12 cellular contexts compared by ENCODE assay signal in genomic region chr9:72542538-72542835, GRCh38. TPM values are rescaled to one million over a fixed set of nuclear protein-coding genes. Genes with fewer than 3 reads are reported as not detected.
DNase-seq lines count a peak whose midpoint lies in the region; ATAC-seq and TF ChIP-seq lines count a peak whose summit lies in the region.
"Not testable (repeated sequence)": the region's sequence is repeated elsewhere in the genome, so short reads cannot be mapped to it uniquely, and the experiment has no call there.
"Had no signal": no experiment of that assay in that cellular context is flagged by ENCODE, and none has a peak within 500 bp of the region (broad histone marks: within the 10 kb centered on the region; RNA-seq: fewer than 3 reads in every experiment).

No MANE protein-coding gene starts in this region.

- H3K36me3 ChIP-seq in IMR-90 (ENCODE audit: control insufficient read depth, insufficient read depth, low read length); SK-N-SH (replicated peaks in 1 of 2; ENCODE audit: control insufficient read depth in 1 of 2, insufficient read depth in 2 of 2, low read length in 1 of 2): not testable (repeated sequence)

- H3K79me1 ChIP-seq in IMR-90 (ENCODE audit: low read depth in 1 of 2, low read length in 2 of 2): not testable (repeated sequence)

- not testable (repeated sequence) for H3K27me3 ChIP-seq in IMR-90 (ENCODE audit: control insufficient read depth, insufficient read depth, low read length); SK-N-SH (ENCODE audit: insufficient read depth)

- not testable (repeated sequence) for H4K91ac ChIP-seq in IMR-90 (ENCODE audit: insufficient read depth, low read depth, low read length)

- not testable (repeated sequence) for H3K4me2 ChIP-seq in IMR-90 (ENCODE audit: low read depth, low read length)
- peak overlapping the region; percentile 15; the same call in 1 of the 2 replicates for H3K4me2 ChIP-seq in SK-N-SH

- 0 out of 4 replicates have a peak overlapping the region, but pooled peaks of 1 of the 2 experiments have one; percentile 9 for H4K8ac ChIP-seq in IMR-90 (ENCODE audit: low read depth in 2 of 2, low read length in 2 of 2)

- not testable (repeated sequence) for H3K9me3 Mint-ChIP-seq in activated T-helper 17 cell treated with anti-CD3 and anti-CD28 coated beads, Interleukin-2, amount 50 U/mL, for 72 hours

- not testable (repeated sequence) for H3K27me3 Mint-ChIP-seq in activated T-helper 17 cell treated with anti-CD3 and anti-CD28 coated beads, Interleukin-2, amount 50 U/mL, for 72 hours

- peak overlapping the region; percentile 85; the same call in 1 of the 2 replicates for H2AK5ac ChIP-seq in IMR-90 (ENCODE audit: low read depth, low read length)

- not testable (repeated sequence) for H3K9me1 ChIP-seq in IMR-90 (ENCODE audit: insufficient read depth, low read length)

- not testable (repeated sequence) for H3K4me3 ChIP-seq in IMR-90 (ENCODE audit: insufficient read depth, low read depth, low read length); SK-N-SH (ENCODE audit: low read depth in 2 of 2, low read length in 1 of 2); cardiac fibroblast (replicated peaks in 1 of 2; ENCODE audit: low read depth in 2 of 2, low read length in 2 of 2)

- not testable (repeated sequence) for H3K23ac ChIP-seq in IMR-90 (ENCODE audit: low read depth, low read length)

- H3K4me3 Mint-ChIP-seq in activated T-helper 17 cell treated with anti-CD3 and anti-CD28 coated beads, Interleukin-2, amount 50 U/mL, for 72 hours: peak overlapping the region; percentile 60

- not testable (repeated sequence) for TF ChIP-seq POLR2A in IMR-90 (IDR thresholded peaks at IDR 0.05; ENCODE audit: low read depth, low read length)

- peak overlapping the region; percentile 77; the same call in 1 of the 2 replicates for H2BK20ac ChIP-seq in IMR-90 (ENCODE audit: low read depth, low read length)

- TF ChIP-seq CTCF in IMR-90 (conservative IDR thresholded peaks at IDR 0.05; ENCODE audit: low read depth, low read length); SK-N-SH (IDR thresholded peaks at IDR 0.05); cardiac fibroblast (IDR thresholded peaks at IDR 0.05; ENCODE audit: low read depth, low read length): not testable (repeated sequence)

- BruUV-seq in IMR-90 (replicated peaks; lab: Mats Ljungman, UMichigan): not testable (repeated sequence)

- POLR2A ChIA-PET in IMR-90 (lab: Charles Lee; ENCODE audit: unreplicated experiment): interaction anchor here (0.6 to 1.1 kb wide), 2 partner anchors 166 to 178 kb away, joined by 6 read pairs; partner anchors contain the start of gene ZFAND5
- POLR2A ChIA-PET in SK-N-SH (lab: Yijun Ruan, JAX): not testable (repeated sequence)

- peak overlapping the region; percentile 14; the same call in 1 of the 2 replicates for H2BK120ac ChIP-seq in IMR-90 (ENCODE audit: low read depth, low read length)

- not testable (repeated sequence) for H3K36me3 Mint-ChIP-seq in activated T-helper 17 cell treated with anti-CD3 and anti-CD28 coated beads, Interleukin-2, amount 50 U/mL, for 72 hours (ENCODE audit: low read depth)

- H2BK5ac ChIP-seq in IMR-90 (ENCODE audit: low read depth, low read length, poor library complexity, severe bottlenecking): peak overlapping the region; percentile 67

- CTCF ChIA-PET in IMR-90 (lab: Yijun Ruan, JAX); SK-N-SH (lab: Yijun Ruan, JAX): not testable (repeated sequence)

- H4K20me1 ChIP-seq in IMR-90 (ENCODE audit: insufficient read depth, low read length); SK-N-SH (ENCODE audit: insufficient read depth): not testable (repeated sequence)

- H3K14ac ChIP-seq in IMR-90 (replicated peaks; ENCODE audit: low read depth, low read length): peak overlapping the region; percentile 25; the same call in 1 of the 2 replicates

- peak overlapping the region; percentile 72 for H3K4ac ChIP-seq in IMR-90 (ENCODE audit: low read depth, low read length)

- in situ Hi-C loops in IMR-90 (cut with MboI; ENCODE audit: low sequenced_read_pairs): not testable (repeated sequence)

- not testable (repeated sequence) for TF ChIP-seq EP300 in SK-N-SH (IDR thresholded peaks at IDR 0.05; ENCODE audit: borderline replicate concordance in 1 of 2, low read depth in 1 of 2, low read length in 1 of 2)

- H4K5ac ChIP-seq in IMR-90 (ENCODE audit: low read depth, low read length): peak overlapping the region; percentile 12; the same call in 1 of the 2 replicates

- H3K9me3 ChIP-seq in IMR-90 (ENCODE audit: control insufficient read depth, insufficient read depth, low read length); SK-N-SH: not testable (repeated sequence)

- H3K18ac ChIP-seq in IMR-90 (ENCODE audit: low read depth, low read length): not testable (repeated sequence)

- ATAC-seq in IMR-90 (ENCODE audit: low read depth): peak; percentile 85
- ATAC-seq in activated T-helper 17 cell treated with anti-CD3 and anti-CD28 coated beads, Interleukin-2, amount 50 U/mL, for 72 hours (replicated peaks): peak; percentile 58

- DNase-seq in EH (ENCODE audit: low read depth) (peak; percentile 79), IMR-90 (peak; percentile 70), cardiac fibroblast (ENCODE audit: low read depth in 2 of 2) (peak; percentile 37 to 73), fibroblast of gingiva (ENCODE audit: low read depth) (peak; percentile 28), kidney tubule cell (ENCODE audit: low spot score) (peak; percentile 61)
- not testable (repeated sequence) for DNase-seq in SK-N-SH

- H2AK9ac ChIP-seq in IMR-90 (replicated peaks; ENCODE audit: low read depth, low read length, poor library complexity): not testable (repeated sequence)

- H3K4me1 Mint-ChIP-seq in activated T-helper 17 cell treated with anti-CD3 and anti-CD28 coated beads, Interleukin-2, amount 50 U/mL, for 72 hours: peaks cover 21% of the 10 kb centered on the region

- H3K9me2 ChIP-seq in SK-N-SH: not testable (repeated sequence)

- H3K4me1 ChIP-seq in IMR-90 (ENCODE audit: control insufficient read depth, insufficient read depth, low read length); SK-N-SH (ENCODE audit: control insufficient read depth in 1 of 2, insufficient read depth in 2 of 2, low read depth in 1 of 2, low read length in 1 of 2): not testable (repeated sequence)

- peak overlapping the region; percentile 87 for H3K27ac Mint-ChIP-seq in activated T-helper 17 cell treated with anti-CD3 and anti-CD28 coated beads, Interleukin-2, amount 50 U/mL, for 72 hours

- H2BK15ac ChIP-seq in IMR-90 (ENCODE audit: low read depth, low read length): not testable (repeated sequence)

- intact Hi-C loops in IMR-90 (cut with micrococcal nuclease): not testable (repeated sequence)

- H2AFZ ChIP-seq in IMR-90 (replicated peaks; ENCODE audit: low read length, poor library complexity) (peak overlapping the region; percentile 55), SK-N-SH (ENCODE audit: low read depth) (0 out of 2 replicates have a peak overlapping the region, but pooled peaks have one; percentile 33)

- not testable (repeated sequence) for H3K56ac ChIP-seq in IMR-90 (ENCODE audit: extremely low read depth, insufficient read depth, low read length)

- not testable (repeated sequence) for H3K27ac ChIP-seq in IMR-90 (ENCODE audit: insufficient read depth, low read length)
- H3K27ac ChIP-seq in SK-N-SH (ENCODE audit: low read depth in 2 of 2, low read length in 1 of 2): peak overlapping the region in 1 of 2 experiments; percentile 35; a peak in 1 of 4 replicates

- dilution Hi-C loops in IMR-90 (cut with HindIII; ENCODE audit: low sequenced_read_pairs, unreplicated experiment): not testable (repeated sequence)

- not testable (repeated sequence) for TF ChIP-seq RAD21 in IMR-90 (IDR thresholded peaks at IDR 0.05; ENCODE audit: low read length); SK-N-SH (IDR thresholded peaks at IDR 0.05; ENCODE audit: low read length)

- H3F3A ChIP-seq in SK-N-SH (replicated peaks; ENCODE audit: insufficient read depth): not testable (repeated sequence)

- 83% methylated on average over 1 of the region's 6 CpGs; no CpG with 5 or more reads in 1 of the 2 experiments for WGBS in IMR-90 (ENCODE audit: extremely low coverage in 2 of 2, insufficient read length in 1 of 2), 2 experiments
- WGBS in SK-N-SH (ENCODE audit: low lambda C conversion rate): 36% methylated on average over 6 of the region's 6 CpGs

- H3K79me2 ChIP-seq in SK-N-SH (ENCODE audit: insufficient read depth): not testable (repeated sequence)

- not testable (repeated sequence) for H3K9ac ChIP-seq in IMR-90 (ENCODE audit: low read depth, low read length); SK-N-SH

TF ChIP-seq in IMR-90, 13 proteins besides CTCF, POLR2A, EP300 and RAD21:
- TF ChIP-seq CEBPB (IDR thresholded peaks at IDR 0.05; ENCODE audit: low read depth, low read length): 0 out of 2 replicates have a peak, but pooled peaks have one; percentile 11

TF ChIP-seq in SK-N-SH, 30 proteins besides CTCF, POLR2A, EP300 and RAD21:
- TF ChIP-seq JUND (IDR thresholded peaks at IDR 0.05) (peak; percentile 14; the same call in 1 of the 2 replicates), FOSL2 (IDR thresholded peaks at IDR 0.05; ENCODE audit: borderline replicate concordance, low read depth) (peak; percentile 37; the same call in 1 of the 2 replicates)

RNA-seq across cellular contexts. Expression of gene TMC1, which starts 21.1 kb away (rescaled TPM):
- not detected in 2 replicates for total RNA-seq in IMR-90 (2012; rRNA removed)
- polyA plus RNA-seq in IMR-90 (2012; rRNA removed): not detected in 2 replicates
- not detected in 2 replicates for polyA plus RNA-seq in IMR-90 (2012; cell fraction: cytosol; rRNA removed)
- polyA plus RNA-seq in IMR-90 (2012; cell fraction: nucleus; rRNA removed; ENCODE audit: low replicate concordance): 0.11 TPM in 1 of 2 replicates, not detected in the other
- 0.10 TPM in 1 of 2 replicates, not detected in the other for polyA plus RNA-seq in SK-N-SH (2012; rRNA removed)
- 0.06 and 0.10 TPM in 2 replicates for polyA plus RNA-seq in SK-N-SH (2012; cell fraction: cytosol; rRNA removed)
- polyA plus RNA-seq in SK-N-SH (2012; cell fraction: nucleus; rRNA removed): 0.07 and 0.20 TPM in 2 replicates
- total RNA-seq in activated T-helper 17 cell treated with anti-CD3 and anti-CD28 coated beads, Interleukin-2, amount 50 U/mL, for 72 hours: under 1 TPM; 0.32 to 0.41 TPM
- total RNA-seq: activated T-cell treated with anti-CD3 and anti-CD28 coated beads, Interleukin-2, amount 50 U/mL, for 4 hours; CD4-positive, CD25-positive, alpha-beta regulatory T cell; gastroesophageal sphincter; upper lobe of right lung had no signal
- polyA plus RNA-seq: adrenal gland; CD4-positive, CD25-positive, alpha-beta regulatory T cell had no signal
